7 cellular contexts compared by ENCODE assay signal in genomic region chr3:196528639-196529233, GRCh38. TPM values are rescaled to one million over a fixed set of nuclear protein-coding genes. Genes with fewer than 3 reads are reported as not detected.
DNase-seq lines count a peak whose midpoint lies in the region; ATAC-seq and TF ChIP-seq lines count a peak whose summit lies in the region.

No MANE protein-coding gene starts in this region.

- peak; percentile 84 for DNase-seq in NCI-H146 (lab: John Stamatoyannopoulos, UW)
- peak; percentile 97 for DNase-seq in activated CD4-positive, CD25-positive, alpha-beta regulatory T cell treated with anti-CD3 and anti-CD28 coated beads, Interleukin-2, amount 50 U/mL, for 72 hours
- DNase-seq in choroid plexus epithelial cell (ENCODE audit: low read depth), result peak; percentile 66
- peak; percentile 86 to 99 for DNase-seq in left lung
- peak; percentile 70 to 90 for DNase-seq in stimulated activated CD4-positive, alpha-beta T cell treated with anti-CD3 and anti-CD28 coated beads, Interleukin-4, amount 100 ng/mL, for 4 hours

- H3K9me3 ChIP-seq in left lung, result no peaks in the 10 kb centered on the region

- ATAC-seq in HG02588 (IDR thresholded peaks at IDR 0.05; ENCODE audit: unreplicated experiment) (peak; percentile 83), left lung (peak; percentile 100)

- peak overlapping the region; percentile 7 to 38 for H3K27ac ChIP-seq in left lung

- peaks cover 0 to 16% of the 10 kb centered on the region in 2 donors for H3K27me3 ChIP-seq in left lung

- H3K36me3 ChIP-seq in left lung, result no peaks in the 10 kb centered on the region

- peak; percentile 83 for TF ChIP-seq CTCF in GM12874 (IDR thresholded peaks at IDR 0.05; ENCODE audit: insufficient read depth, low read depth, low read length)
- peak; percentile 50 for TF ChIP-seq CTCF in choroid plexus epithelial cell (conservative IDR thresholded peaks at IDR 0.05; ENCODE audit: low read depth, low read length)
- TF ChIP-seq CTCF in left lung (IDR thresholded peaks at IDR 0.05), result peak; percentile 85 to 95

- H3K4me1 ChIP-seq in left lung, result peaks cover 0 to 4% of the 10 kb centered on the region in 2 donors

- intact Hi-C loops in left lung (cut with DNase I), result loop anchor here in 1 of 2 donors (10.0 kb wide), 1 partner anchor 274 kb away; no protein-coding TSS in a partner anchor

- H3K4me3 ChIP-seq in choroid plexus epithelial cell (ENCODE audit: low read depth, low read length) (peak overlapping the region; percentile 62), left lung (peak overlapping the region; percentile 32 to 43)

RNA-seq across cellular contexts. Expression of gene SMCO1, which starts 13.6 kb away (rescaled TPM):
- not detected for total RNA-seq in left lung

RNA-seq across cellular contexts. Expression of gene RNF168, which starts 25.2 kb away (rescaled TPM):
- 10 to 100 TPM; 22.8 to 30.0 TPM for total RNA-seq in left lung

RNA-seq across cellular contexts. Expression of gene WDR53, which starts 39.6 kb away (rescaled TPM):
- total RNA-seq in left lung, result 10 to 100 TPM; 10.2 to 10.7 TPM

RNA-seq across cellular contexts. Expression of gene FBXO45, which starts 39.7 kb away (rescaled TPM):
- 10 to 100 TPM in 1 of 2 donors, 1 to 10 TPM in 1; 8.2 to 10.0 TPM for total RNA-seq in left lung

Comparison
In these comparisons a context has a peak if more than half of its experiments do, and no peak if none do; other contexts are left out.
1. Peak in every context shown above with its lines: DNase-seq, ATAC-seq, H3K4me3 ChIP-seq and H3K27ac ChIP-seq.